Comparison of ENCODE assay signal across 9 cellular contexts in the genomic region with DNA sequence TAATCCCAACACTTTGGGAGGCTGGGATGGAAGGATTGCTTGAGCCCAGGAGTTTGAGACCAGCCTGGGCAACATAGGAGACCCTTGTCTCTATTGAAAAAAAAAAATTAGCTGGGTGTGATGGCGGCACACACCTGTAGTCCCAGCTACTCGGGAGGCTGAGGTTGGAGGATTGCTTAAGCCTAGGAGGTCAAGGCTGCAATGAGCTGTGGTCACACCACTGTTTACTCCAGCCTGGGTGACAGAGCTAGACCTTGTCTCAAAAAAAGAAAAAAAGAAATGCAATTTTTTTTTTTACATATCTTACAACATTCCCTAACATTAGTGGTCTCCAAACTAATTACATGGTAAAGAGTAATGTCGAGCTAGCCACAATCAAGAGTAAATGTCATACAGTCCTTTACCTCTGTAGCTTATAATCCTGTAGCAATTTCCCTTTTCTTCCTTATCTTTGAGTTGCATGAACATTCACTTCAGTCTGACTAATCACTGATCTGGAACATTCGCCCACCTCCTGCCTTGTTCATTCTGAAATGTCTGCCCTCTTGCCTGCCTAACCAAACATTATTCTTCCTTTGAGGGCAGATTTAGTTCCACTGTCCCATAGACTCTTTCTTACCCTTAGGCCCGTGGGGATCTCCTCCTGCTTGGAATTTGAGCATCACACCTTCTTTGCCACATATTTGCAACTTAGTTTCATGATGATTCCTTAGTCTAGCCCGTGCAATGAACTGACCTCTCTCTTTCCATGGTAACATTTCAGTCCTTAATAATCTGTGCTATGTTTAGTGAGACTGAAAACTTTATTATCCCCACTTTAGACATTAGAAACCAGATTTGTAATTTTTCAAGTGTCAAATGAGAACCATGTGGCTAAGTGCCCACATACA. TPM values are rescaled to one million over a fixed set of nuclear protein-coding genes. Genes with fewer than 3 reads are reported as not detected.
DNase-seq lines count a peak whose midpoint lies in the region; ATAC-seq and TF ChIP-seq lines count a peak whose summit lies in the region.
"Had no signal": no experiment of that assay in that cellular context is flagged by ENCODE, and none has a peak within 500 bp of the region (broad histone marks: within the 10 kb centered on the region; RNA-seq: fewer than 3 reads in every experiment).

No MANE protein-coding gene starts in this region.

- H3K36me3 Mint-ChIP-seq in activated T-helper 2 cell treated with anti-CD3 and anti-CD28 coated beads, Interferon-gamma antibody, Interleukin-2, Interleukin-4, amounts not matched to agents 10 μg/mL and 5 μg/mL and 100 μg/mL, durations not matched to agents 14 hours and 24 hours and 36 hours (ENCODE audit: low read depth): no peaks in the 10 kb centered on the region
- H3K36me3 Mint-ChIP-seq in naive B cell (no peaks in the 10 kb centered on the region), progenitor cell of endocrine pancreas (ENCODE audit: insufficient read depth) (no peaks in the 10 kb centered on the region)

- H3K27me3 Mint-ChIP-seq in activated T-helper 2 cell treated with anti-CD3 and anti-CD28 coated beads, Interferon-gamma antibody, Interleukin-2, Interleukin-4, amounts not matched to agents 10 μg/mL and 5 μg/mL and 100 μg/mL, durations not matched to agents 14 hours and 24 hours and 36 hours (ENCODE audit: low read depth): no peaks in the 10 kb centered on the region
- H3K27me3 Mint-ChIP-seq in naive B cell: no peaks in the 10 kb centered on the region
- peaks cover 10% of the 10 kb centered on the region for H3K27me3 Mint-ChIP-seq in progenitor cell of endocrine pancreas

- intact Hi-C loops in activated T-helper 2 cell treated with anti-CD3 and anti-CD28 coated beads, Interferon-gamma antibody, Interleukin-2, Interleukin-4, amounts not matched to agents 10 μg/mL and 5 μg/mL and 100 μg/mL, durations not matched to agents 14 hours and 24 hours and 36 hours (cut with micrococcal nuclease): loop anchor here (2.0 kb wide), 3 partner anchors 18 to 86 kb away; no protein-coding TSS in a partner anchor

- no peak overlapping the region for H3K4me3 Mint-ChIP-seq in activated T-helper 2 cell treated with anti-CD3 and anti-CD28 coated beads, Interferon-gamma antibody, Interleukin-2, Interleukin-4, amounts not matched to agents 10 μg/mL and 5 μg/mL and 100 μg/mL, durations not matched to agents 14 hours and 24 hours and 36 hours (ENCODE audit: low read depth)
- peak overlapping the region in 4 of 8 donors; percentile 3 to 50 (median 7) for H3K4me3 Mint-ChIP-seq in naive B cell
- no peak overlapping the region for H3K4me3 Mint-ChIP-seq in progenitor cell of endocrine pancreas (ENCODE audit: low read depth)

- peak; percentile 16 for DNase-seq in Daoy (ENCODE audit: low read depth)
- peak in 55 of 76 experiments; percentile 2 to 78 (median 37) for DNase-seq in HUDEP-2 (lab: John Stamatoyannopoulos, UW; ENCODE audit: unreplicated experiment in 76 of 76)
- no peak for DNase-seq in activated T-helper 2 cell treated with anti-CD3 and anti-CD28 coated beads, Interferon-gamma antibody, Interleukin-2, Interleukin-4, amounts not matched to agents 10 μg/mL and 5 μg/mL and 100 μg/mL, durations not matched to agents 14 hours and 24 hours and 36 hours (ENCODE audit: low spot score)
- no peak for DNase-seq in naive B cell
- DNase-seq in progenitor cell of endocrine pancreas (ENCODE audit: low spot score, unreplicated experiment): no peak
- DNase-seq in NCI-H69 (lab: John Stamatoyannopoulos, UW): no peak
- DNase-seq: left ventricle myocardium inferior, NCI-H2227 treated with DMSO at 0.1 percent for 48 hours had no signal

- TF ChIP-seq CTCF in progenitor cell of endocrine pancreas (IDR thresholded peaks at IDR 0.05; ENCODE audit: unreplicated experiment): no peak

- H3K9me3 Mint-ChIP-seq in activated T-helper 2 cell treated with anti-CD3 and anti-CD28 coated beads, Interferon-gamma antibody, Interleukin-2, Interleukin-4, amounts not matched to agents 10 μg/mL and 5 μg/mL and 100 μg/mL, durations not matched to agents 14 hours and 24 hours and 36 hours: no peaks in the 10 kb centered on the region
- H3K9me3 Mint-ChIP-seq in naive B cell: peaks cover 0 to 5% (median 0%) of the 10 kb centered on the region in 7 donors
- H3K9me3 Mint-ChIP-seq in progenitor cell of endocrine pancreas (ENCODE audit: low read depth): peaks cover 3% of the 10 kb centered on the region

- peak overlapping the region; percentile 19 for H3K27ac Mint-ChIP-seq in activated T-helper 2 cell treated with anti-CD3 and anti-CD28 coated beads, Interferon-gamma antibody, Interleukin-2, Interleukin-4, amounts not matched to agents 10 μg/mL and 5 μg/mL and 100 μg/mL, durations not matched to agents 14 hours and 24 hours and 36 hours
- H3K27ac Mint-ChIP-seq in naive B cell (peak overlapping the region in 5 of 6 donors; percentile 1 to 30 (median 18)), progenitor cell of endocrine pancreas (no peak overlapping the region)

- H3K4me1 Mint-ChIP-seq in activated T-helper 2 cell treated with anti-CD3 and anti-CD28 coated beads, Interferon-gamma antibody, Interleukin-2, Interleukin-4, amounts not matched to agents 10 μg/mL and 5 μg/mL and 100 μg/mL, durations not matched to agents 14 hours and 24 hours and 36 hours (ENCODE audit: low read depth): peaks cover 40% of the 10 kb centered on the region
- H3K4me1 Mint-ChIP-seq in naive B cell (peaks cover 27 to 39% (median 34%) of the 10 kb centered on the region in 3 donors), progenitor cell of endocrine pancreas (ENCODE audit: low read depth) (no peaks in the 10 kb centered on the region)

- no peak for ATAC-seq in naive B cell (ENCODE audit: low read depth in 2 of 2)
- no peak for ATAC-seq in GM21825 (IDR thresholded peaks at IDR 0.05; ENCODE audit: unreplicated experiment)

RNA-seq across cellular contexts. Expression of a gene that starts 4.8 kb away (rescaled TPM):
- total RNA-seq in Daoy (2014; rRNA removed; shearing (Covaris generic)): 98.4 and 115 TPM in 2 replicates
- total RNA-seq in activated T-helper 2 cell treated with anti-CD3 and anti-CD28 coated beads, Interferon-gamma antibody, Interleukin-2, Interleukin-4, amounts not matched to agents 10 μg/mL and 5 μg/mL and 100 μg/mL, durations not matched to agents 14 hours and 24 hours and 36 hours: 24.4 TPM in 2 replicates
- polyA plus RNA-seq in naive B cell (ENCODE audit: low read depth in 6 of 6): 10 to 100 TPM; 17.1 to 27.6 (median 25.2) TPM
- total RNA-seq in progenitor cell of endocrine pancreas: 107 and 116 TPM in 2 replicates

Comparison
In these comparisons a context has a peak if more than half of its experiments do, and no peak if none do; other contexts are left out.
1. DNase-seq: peak in Daoy (single experiment) and HUDEP-2 (55 of 76); none in activated T-helper 2 cell treated with anti-CD3 and anti-CD28 coated beads, Interferon-gamma antibody, Interleukin-2, Interleukin-4, amounts not matched to agents 10 μg/mL and 5 μg/mL and 100 μg/mL, durations not matched to agents 14 hours and 24 hours and 36 hours (single experiment), naive B cell (single experiment), progenitor cell of endocrine pancreas (single experiment) and NCI-H69 (single experiment).